1 cellular context compared by ENCODE assay signal in the genomic region with DNA sequence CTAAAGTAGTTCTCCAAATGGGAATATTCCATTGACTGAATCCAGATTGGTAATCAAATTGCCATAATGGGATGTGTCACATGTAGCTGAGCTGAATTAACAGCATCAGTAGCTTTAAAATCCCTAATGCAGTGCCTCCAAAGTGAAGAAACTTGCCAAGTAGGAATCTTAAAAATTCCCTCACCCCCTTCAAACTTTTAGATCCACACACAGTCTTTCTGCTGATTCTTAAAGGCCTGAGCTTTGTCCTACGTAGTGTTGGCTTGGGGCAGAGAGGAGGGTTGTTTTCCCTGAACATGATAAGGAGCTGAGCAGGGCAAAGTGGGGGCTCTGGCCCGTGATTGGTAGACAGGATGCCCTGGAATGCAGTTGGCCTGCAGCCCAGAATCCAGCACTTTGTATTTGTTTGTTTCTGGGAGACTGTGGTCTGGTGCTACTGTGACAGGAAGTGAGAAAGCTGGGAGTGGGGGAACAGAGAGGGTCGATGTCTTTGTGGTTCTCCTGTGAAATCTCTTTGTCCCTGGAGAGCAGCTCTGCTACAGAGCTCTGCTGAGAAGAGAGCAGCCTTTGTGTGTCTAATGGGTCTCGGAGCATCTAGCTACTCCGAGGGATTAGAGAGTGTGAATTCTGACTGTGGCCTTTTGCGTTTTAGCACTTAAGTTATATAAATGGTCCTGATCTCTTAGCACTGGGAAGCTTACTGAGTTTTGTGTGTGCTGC.
TF ChIP-seq lines count a peak whose summit lies in the region.

No MANE protein-coding gene starts in this region.

TF ChIP-seq in K562, 482 proteins besides CTCF, POLR2A, EP300 and RAD21 (continued from another document and continues in another):
- TF ChIP-seq SAP30 (IDR thresholded peaks at IDR 0.05; ENCODE audit: borderline replicate concordance, insufficient read depth, low read depth, low read length, poor library complexity, severe bottlenecking) (no peak), SMARCE1 (IDR thresholded peaks at IDR 0.05) (no peak), KDM2B (CRISPR knock-in tag; IDR thresholded peaks at IDR 0.05) (no peak), ZBED1 (IDR thresholded peaks at IDR 0.05) (no peak), TAF1 (IDR thresholded peaks at IDR 0.05; ENCODE audit: control insufficient read depth, extremely low read depth, insufficient read depth, low read length, severe bottlenecking) (no peak), PTTG1 (tag; IDR thresholded peaks at IDR 0.05; ENCODE audit: low read depth) (no peak), THAP7 (CRISPR knock-in tag; IDR thresholded peaks at IDR 0.05) (no peak), RBM14 (IDR thresholded peaks at IDR 0.05; ENCODE audit: borderline replicate concordance, insufficient read depth, low read depth, low read length) (no peak), CLOCK (CRISPR knock-in tag; IDR thresholded peaks at IDR 0.05; ENCODE audit: borderline replicate concordance) (no peak), FOXO4 (CRISPR knock-in tag; IDR thresholded peaks at IDR 0.05) (no peak), RBM34 (IDR thresholded peaks at IDR 0.05; ENCODE audit: borderline replicate concordance, insufficient read depth, low read length) (no peak), KLF1 (tag; IDR thresholded peaks at IDR 0.05) (no peak), PRPF4 (IDR thresholded peaks at IDR 0.05; ENCODE audit: insufficient read depth, low read depth, low read length, poor library complexity, severe bottlenecking) (no peak), ZNF184 (CRISPR knock-in tag; IDR thresholded peaks at IDR 0.05) (no peak), ZNF76 (CRISPR knock-in tag; IDR thresholded peaks at IDR 0.05; ENCODE audit: borderline replicate concordance) (no peak), RB1 (IDR thresholded peaks at IDR 0.05; ENCODE audit: low read depth) (no peak), GATA2 (CRISPR knock-in tag; IDR thresholded peaks at IDR 0.05) (no peak), CAMTA2 (CRISPR knock-in tag; conservative IDR thresholded peaks at IDR 0.05) (no peak), POLR2AphosphoS2 (IDR thresholded peaks at IDR 0.05; ENCODE audit: low read length) (no peak), NFE2L1 (tag; IDR thresholded peaks at IDR 0.05; ENCODE audit: borderline replicate concordance, low read depth) (no peak), NRF1 (conservative IDR thresholded peaks at IDR 0.05 in 1 of 2, IDR thresholded peaks at IDR 0.05 in 1 of 2) (peak; percentile 22 to 44; a peak in 2 of 4 replicates), CTBP1 (IDR thresholded peaks at IDR 0.05; ENCODE audit: borderline replicate concordance) (peak; percentile 59; the same call in 1 of the 2 replicates), NELFE (IDR thresholded peaks at IDR 0.05; ENCODE audit: insufficient read depth, insufficient read length) (no peak), FOXA1 (IDR thresholded peaks at IDR 0.05; ENCODE audit: borderline replicate concordance) (no peak), ZNF277 (CRISPR knock-in tag; IDR thresholded peaks at IDR 0.05; ENCODE audit: borderline replicate concordance) (no peak), MTA2 (IDR thresholded peaks at IDR 0.05; ENCODE audit: low read depth) (no peak), SAFB2 (IDR thresholded peaks at IDR 0.05; ENCODE audit: borderline replicate concordance, low read depth, low read length, severe bottlenecking) (no peak), CEBPB (tag; IDR thresholded peaks at IDR 0.05) (no peak), ZNF583 (CRISPR knock-in tag; IDR thresholded peaks at IDR 0.05) (no peak), CCNT2 (IDR thresholded peaks at IDR 0.05; ENCODE audit: borderline replicate concordance, extremely low read depth, insufficient read length, low read depth, low read length) (no peak), ZNF217 (CRISPR knock-in tag; IDR thresholded peaks at IDR 0.05) (no peak), RUNX1 (IDR thresholded peaks at IDR 0.05; ENCODE audit: low read depth) (no peak), SIX5 (IDR thresholded peaks at IDR 0.05; ENCODE audit: borderline replicate concordance in 1 of 2, insufficient read depth in 1 of 2, low read depth in 1 of 2, low read length in 2 of 2) (no peak), CHCHD3 (CRISPR knock-in tag; IDR thresholded peaks at IDR 0.05) (no peak), TAF9B (IDR thresholded peaks at IDR 0.05; ENCODE audit: partially characterized antibody) (no peak), ZNF764 (CRISPR knock-in tag; IDR thresholded peaks at IDR 0.05; ENCODE audit: low read depth) (no peak)
- TF ChIP-seq, protein P1, sequence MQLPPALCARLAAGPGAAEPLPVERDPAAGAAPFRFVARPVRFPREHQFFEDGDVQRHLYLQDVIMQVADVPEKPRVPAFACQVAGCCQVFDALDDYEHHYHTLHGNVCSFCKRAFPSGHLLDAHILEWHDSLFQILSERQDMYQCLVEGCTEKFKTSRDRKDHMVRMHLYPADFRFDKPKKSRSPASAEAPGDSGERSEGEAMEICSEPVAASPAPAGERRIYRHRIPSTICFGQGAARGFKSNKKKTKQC (CRISPR knock-in tag; IDR thresholded peaks at IDR 0.05) = no peak
- TF ChIP-seq, protein P2, sequence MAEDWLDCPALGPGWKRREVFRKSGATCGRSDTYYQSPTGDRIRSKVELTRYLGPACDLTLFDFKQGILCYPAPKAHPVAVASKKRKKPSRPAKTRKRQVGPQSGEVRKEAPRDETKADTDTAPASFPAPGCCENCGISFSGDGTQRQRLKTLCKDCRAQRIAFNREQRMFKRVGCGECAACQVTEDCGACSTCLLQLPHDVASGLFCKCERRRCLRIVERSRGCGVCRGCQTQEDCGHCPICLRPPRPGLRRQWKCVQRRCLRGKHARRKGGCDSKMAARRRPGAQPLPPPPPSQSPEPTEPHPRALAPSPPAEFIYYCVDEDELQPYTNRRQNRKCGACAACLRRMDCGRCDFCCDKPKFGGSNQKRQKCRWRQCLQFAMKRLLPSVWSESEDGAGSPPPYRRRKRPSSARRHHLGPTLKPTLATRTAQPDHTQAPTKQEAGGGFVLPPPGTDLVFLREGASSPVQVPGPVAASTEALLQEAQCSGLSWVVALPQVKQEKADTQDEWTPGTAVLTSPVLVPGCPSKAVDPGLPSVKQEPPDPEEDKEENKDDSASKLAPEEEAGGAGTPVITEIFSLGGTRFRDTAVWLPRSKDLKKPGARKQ (CRISPR knock-in tag; IDR thresholded peaks at IDR 0.05) = no peak
- TF ChIP-seq, protein P3, sequence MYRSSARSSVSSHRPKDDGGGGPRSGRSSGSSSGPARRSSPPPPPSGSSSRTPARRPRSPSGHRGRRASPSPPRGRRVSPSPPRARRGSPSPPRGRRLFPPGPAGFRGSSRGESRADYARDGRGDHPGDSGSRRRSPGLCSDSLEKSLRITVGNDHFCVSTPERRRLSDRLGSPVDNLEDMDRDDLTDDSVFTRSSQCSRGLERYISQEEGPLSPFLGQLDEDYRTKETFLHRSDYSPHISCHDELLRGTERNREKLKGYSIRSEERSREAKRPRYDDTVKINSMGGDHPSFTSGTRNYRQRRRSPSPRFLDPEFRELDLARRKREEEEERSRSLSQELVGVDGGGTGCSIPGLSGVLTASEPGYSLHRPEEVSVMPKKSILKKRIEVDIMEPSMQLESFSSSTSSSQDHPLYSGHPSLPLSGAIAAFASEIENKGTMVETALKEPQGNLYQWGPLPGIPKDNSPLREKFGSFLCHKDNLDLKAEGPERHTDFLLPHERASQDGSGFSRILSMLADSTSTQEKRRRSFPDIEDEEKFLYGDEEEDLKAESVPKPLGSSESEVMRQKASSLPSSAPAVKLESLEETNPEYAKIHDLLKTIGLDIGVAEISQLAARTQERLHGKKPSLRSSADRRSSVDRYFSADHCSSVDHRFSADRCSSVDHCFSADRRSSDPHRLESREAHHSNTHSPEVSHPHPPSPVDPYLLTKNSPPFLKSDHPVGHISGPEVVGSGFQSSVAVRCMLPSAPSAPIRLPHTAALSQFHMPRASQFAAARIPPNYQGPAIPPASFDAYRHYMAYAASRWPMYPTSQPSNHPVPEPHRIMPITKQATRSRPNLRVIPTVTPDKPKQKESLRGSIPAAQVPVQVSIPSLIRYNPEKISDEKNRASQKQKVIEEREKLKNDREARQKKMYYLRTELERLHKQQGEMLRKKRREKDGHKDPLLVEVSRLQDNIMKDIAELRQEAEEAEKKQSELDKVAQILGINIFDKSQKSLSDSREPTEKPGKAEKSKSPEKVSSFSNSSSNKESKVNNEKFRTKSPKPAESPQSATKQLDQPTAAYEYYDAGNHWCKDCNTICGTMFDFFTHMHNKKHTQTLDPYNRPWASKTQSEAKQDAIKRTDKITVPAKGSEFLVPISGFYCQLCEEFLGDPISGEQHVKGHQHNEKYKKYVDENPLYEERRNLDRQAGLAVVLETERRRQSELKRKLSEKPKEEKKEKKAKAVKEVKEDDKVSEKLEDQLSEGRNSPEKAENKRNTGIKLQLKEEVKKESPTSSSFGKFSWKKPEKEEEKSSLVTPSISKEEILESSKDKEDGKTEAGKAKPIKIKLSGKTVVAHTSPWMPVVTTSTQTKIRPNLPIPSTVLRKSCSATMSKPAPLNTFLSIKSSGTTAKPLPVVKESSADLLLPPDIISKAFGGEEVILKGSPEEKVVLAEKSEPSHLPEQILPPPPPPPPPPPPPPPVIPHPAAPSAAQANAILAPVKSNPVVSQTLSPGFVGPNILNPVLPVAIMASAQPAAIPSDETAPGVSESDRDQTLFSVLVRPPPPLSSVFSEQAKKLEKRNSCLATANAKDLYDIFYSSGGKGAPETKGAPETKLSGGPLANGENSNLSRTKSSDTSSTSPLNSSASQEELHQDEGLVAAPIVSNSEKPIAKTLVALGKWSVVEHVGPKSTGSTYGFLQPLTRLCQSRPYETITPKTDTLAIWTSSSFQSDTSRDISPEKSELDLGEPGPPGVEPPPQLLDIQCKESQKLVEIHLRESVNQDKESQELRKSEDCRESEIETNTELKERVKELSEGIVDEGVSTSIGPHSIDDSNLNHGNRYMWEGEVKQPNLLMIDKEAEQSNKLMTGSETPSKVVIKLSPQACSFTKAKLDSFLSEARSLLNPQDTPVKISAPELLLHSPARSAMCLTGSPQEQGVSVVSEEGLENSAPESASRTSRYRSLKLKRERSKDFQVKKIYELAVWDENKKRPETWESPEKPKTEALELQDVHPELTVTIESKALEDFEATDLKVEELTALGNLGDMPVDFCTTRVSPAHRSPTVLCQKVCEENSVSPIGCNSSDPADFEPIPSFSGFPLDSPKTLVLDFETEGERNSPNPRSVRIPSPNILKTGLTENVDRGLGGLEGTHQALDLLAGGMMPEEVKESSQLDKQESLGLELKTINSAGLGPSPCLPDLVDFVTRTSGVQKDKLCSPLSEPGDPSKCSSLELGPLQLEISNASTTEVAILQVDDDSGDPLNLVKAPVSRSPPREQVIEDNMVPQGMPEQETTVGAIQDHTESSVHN (IDR thresholded peaks at IDR 0.05; ENCODE audit: borderline replicate concordance in 1 of 2, low read depth in 1 of 2) = no peak
- TF ChIP-seq, protein P4, sequence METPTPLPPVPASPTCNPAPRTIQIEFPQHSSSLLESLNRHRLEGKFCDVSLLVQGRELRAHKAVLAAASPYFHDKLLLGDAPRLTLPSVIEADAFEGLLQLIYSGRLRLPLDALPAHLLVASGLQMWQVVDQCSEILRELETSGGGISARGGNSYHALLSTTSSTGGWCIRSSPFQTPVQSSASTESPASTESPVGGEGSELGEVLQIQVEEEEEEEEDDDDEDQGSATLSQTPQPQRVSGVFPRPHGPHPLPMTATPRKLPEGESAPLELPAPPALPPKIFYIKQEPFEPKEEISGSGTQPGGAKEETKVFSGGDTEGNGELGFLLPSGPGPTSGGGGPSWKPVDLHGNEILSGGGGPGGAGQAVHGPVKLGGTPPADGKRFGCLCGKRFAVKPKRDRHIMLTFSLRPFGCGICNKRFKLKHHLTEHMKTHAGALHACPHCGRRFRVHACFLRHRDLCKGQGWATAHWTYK (CRISPR knock-in tag; IDR thresholded peaks at IDR 0.05) = no peak
